In the genomic region with DNA sequence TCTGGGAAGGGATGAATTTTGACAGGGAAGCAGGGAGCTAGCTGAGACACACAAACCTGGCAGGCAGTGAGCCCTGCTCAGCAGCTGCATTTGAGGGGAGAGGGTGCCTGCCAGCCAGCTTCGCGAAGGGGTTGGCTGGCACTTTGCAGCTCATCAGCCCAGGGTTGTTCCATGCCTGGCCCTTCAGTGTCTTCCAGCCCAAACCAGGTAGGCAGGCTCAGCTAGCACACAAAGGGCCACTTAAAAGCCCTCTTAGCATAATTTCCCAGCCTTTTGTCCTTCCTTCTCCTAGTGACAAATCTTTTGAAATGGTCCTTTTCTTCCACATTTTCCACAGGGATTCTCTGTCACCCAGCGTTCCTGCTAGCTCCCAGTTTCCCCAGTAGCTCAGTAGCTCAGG, we compare ENCODE assay signal across 22 cellular contexts. TPM values are rescaled to one million over a fixed set of nuclear protein-coding genes. Genes with fewer than 3 reads are reported as not detected.
"Had no signal": no experiment of that assay in that cellular context is flagged by ENCODE, and none has a peak within 500 bp of the region (broad histone marks: within the 10 kb centered on the region; RNA-seq: fewer than 3 reads in every experiment).

No MANE protein-coding gene starts in this region.

- H3K9me3 ChIP-seq: heart left ventricle, ovary, right atrium auricular region, sigmoid colon, testis, transverse colon had no signal

- H3K4me1 ChIP-seq: right atrium auricular region, testis had no signal

- H3K27me3 ChIP-seq: ovary, testis had no signal

- H3K27ac ChIP-seq: coronary artery, heart left ventricle, ovary, right atrium auricular region, sigmoid colon, skin epidermis, testis, transverse colon had no signal

- H3K4me3 ChIP-seq: coronary artery, heart left ventricle, ovary, right atrium auricular region, sigmoid colon, skin epidermis, testis, transverse colon had no signal

- H3K4me3 Mint-ChIP-seq: naive thymus-derived CD4-positive, alpha-beta T cell; nephron progenitor cell; stimulated activated naive B cell treated with anti-CD40 and anti-IgM and Interleukin-4, amounts not matched to agents 10 μg/mL and 1 μg/mL and 100 μg/mL, for 72 hours; stimulated activated naive CD8-positive, alpha-beta T cell treated with anti-CD3 and anti-CD28 coated beads, Interleukin-15, amount 100 ng/mL, for 72 hours had no signal

- H3K36me3 ChIP-seq: heart left ventricle, ovary, right atrium auricular region, sigmoid colon, transverse colon had no signal

- DNase-seq: effector CD4-positive, alpha-beta T cell; foreskin melanocyte; heart left ventricle; hippocampal formation; kidney glomerular epithelial cell; naive thymus-derived CD4-positive, alpha-beta T cell; nephron progenitor cell; ovary; sigmoid colon; stimulated activated CD4-positive, alpha-beta T cell treated with anti-CD3 and anti-CD28 coated beads, Interleukin-2, amount 100 ng/mL, for 24 hours; stimulated activated CD4-positive, alpha-beta T cell treated with anti-CD3 and anti-CD28 coated beads, Interleukin-4, amount 100 ng/mL, for 4 hours; stimulated activated naive B cell treated with anti-CD40 and anti-IgM and Interleukin-4, amounts not matched to agents 10 μg/mL and 1 μg/mL and 100 μg/mL, for 72 hours; stimulated activated naive CD8-positive, alpha-beta T cell treated with anti-CD3 and anti-CD28 coated beads, Interleukin-15, amount 100 ng/mL, for 72 hours; testis; transverse colon had no signal

- H3K36me3 Mint-ChIP-seq: naive thymus-derived CD4-positive, alpha-beta T cell; stimulated activated naive B cell treated with anti-CD40 and anti-IgM and Interleukin-4, amounts not matched to agents 10 μg/mL and 1 μg/mL and 100 μg/mL, for 72 hours had no signal

- H3K9me3 Mint-ChIP-seq: naive thymus-derived CD4-positive, alpha-beta T cell; stimulated activated naive B cell treated with anti-CD40 and anti-IgM and Interleukin-4, amounts not matched to agents 10 μg/mL and 1 μg/mL and 100 μg/mL, for 72 hours; stimulated activated naive CD8-positive, alpha-beta T cell treated with anti-CD3 and anti-CD28 coated beads, Interleukin-15, amount 100 ng/mL, for 72 hours had no signal

- H3K27ac Mint-ChIP-seq: naive thymus-derived CD4-positive, alpha-beta T cell; nephron progenitor cell; stimulated activated naive B cell treated with anti-CD40 and anti-IgM and Interleukin-4, amounts not matched to agents 10 μg/mL and 1 μg/mL and 100 μg/mL, for 72 hours; stimulated activated naive CD8-positive, alpha-beta T cell treated with anti-CD3 and anti-CD28 coated beads, Interleukin-15, amount 100 ng/mL, for 72 hours had no signal

RNA-seq across cellular contexts. Expression of gene FRMPD3, which starts 4.3 kb away (rescaled TPM):
- total RNA-seq: dermis microvascular lymphatic vessel endothelial cell, glomerular endothelial cell, lung microvascular endothelial cell, subcutaneous adipose tissue had no signal
- polyA plus RNA-seq: naive thymus-derived CD4-positive, alpha-beta T cell had no signal
